12 cellular contexts compared by ENCODE assay signal in genomic region chr4:186727977-186728519, GRCh38. TPM values are rescaled to one million over a fixed set of nuclear protein-coding genes. Genes with fewer than 3 reads are reported as not detected.
DNase-seq lines count a peak whose midpoint lies in the region; ATAC-seq and TF ChIP-seq lines count a peak whose summit lies in the region.
"Had no signal": no experiment of that assay in that cellular context is flagged by ENCODE, and none has a peak within 500 bp of the region (broad histone marks: within the 10 kb centered on the region; RNA-seq: fewer than 3 reads in every experiment).

No MANE protein-coding gene starts in this region.

- H3K4me3 ChIP-seq in Loucy (ENCODE audit: low read length, poor library complexity, severe bottlenecking) (no peak overlapping the region), colonic mucosa (peak overlapping the region; percentile 76), right lobe of liver (no peak overlapping the region), suprapubic skin (no peak overlapping the region)

- TF ChIP-seq POLR2A in right lobe of liver (IDR thresholded peaks at IDR 0.05) (no peak), suprapubic skin (IDR thresholded peaks at IDR 0.05) (no peak)

- H3K9me2 ChIP-seq in Loucy (replicated peaks; ENCODE audit: low read depth, low read length), result no peaks in the 10 kb centered on the region

- in situ Hi-C loops in ACHN (cut with HindIII; ENCODE audit: low pct_ligation_motif_present, low pct_unique_long_range_greater_than_20kb, low sequenced_read_pairs), result no loop called here

- ATAC-seq in right lobe of liver, result no peak
- ATAC-seq in HG03520 (IDR thresholded peaks at IDR 0.05; ENCODE audit: unreplicated experiment), result no peak
- no peak for ATAC-seq in GM18502 (IDR thresholded peaks at IDR 0.05; ENCODE audit: poor library complexity, unreplicated experiment)
- ATAC-seq: heart right ventricle had no signal

- H2AFZ ChIP-seq in Loucy (ENCODE audit: low read length), result no peak overlapping the region

- TF ChIP-seq CTCF in Loucy (conservative IDR thresholded peaks at IDR 0.05; ENCODE audit: low read length), result peak; percentile 16; the same call in 1 of the 2 replicates
- no peak for TF ChIP-seq CTCF in colonic mucosa (IDR thresholded peaks at IDR 0.05)
- TF ChIP-seq CTCF in right lobe of liver (IDR thresholded peaks at IDR 0.05), result peak in 1 of 4 donors; percentile 15
- TF ChIP-seq CTCF in suprapubic skin (IDR thresholded peaks at IDR 0.05), result no peak

- TF ChIP-seq EP300 in suprapubic skin (IDR thresholded peaks at IDR 0.05), result no peak

- no peaks in the 10 kb centered on the region for H4K20me1 ChIP-seq in Loucy (ENCODE audit: insufficient read depth, low read length, poor library complexity, severe bottlenecking)

- no peak overlapping the region for H3K4me2 ChIP-seq in Loucy (ENCODE audit: low read depth, low read length, poor library complexity, severe bottlenecking)

- intact Hi-C loops in colonic mucosa (cut with DNase I), result loop anchor here (5.0 kb wide), 1 partner anchor 204 kb away; no protein-coding TSS in a partner anchor
- intact Hi-C loops in right lobe of liver (cut with DNase I), result no loop called here

- 73% methylated on average over 5 of the region's 6 CpGs for WGBS in right lobe of liver (ENCODE audit: insufficient coverage, low coverage, low lambda C conversion rate, missing lambda C conversion rate)
- 62% methylated on average over 6 of the region's 6 CpGs for WGBS in suprapubic skin

- H3K9ac ChIP-seq in Loucy (ENCODE audit: low read depth, low read length, poor library complexity, severe bottlenecking) (no peak overlapping the region), colonic mucosa (ENCODE audit: low read depth in 2 of 2, low read length in 2 of 2) (peak overlapping the region in 1 of 2 donors; percentile 60)

- peaks cover 2% of the 10 kb centered on the region; the same call in 1 of the 2 replicates for H3K9me3 ChIP-seq in Loucy (ENCODE audit: insufficient read depth, low read depth, low read length)
- no peaks in the 10 kb centered on the region for H3K9me3 ChIP-seq in colonic mucosa
- H3K9me3 ChIP-seq in right lobe of liver, result no peaks in the 10 kb centered on the region
- H3K9me3 ChIP-seq in suprapubic skin, result no peaks in the 10 kb centered on the region
- H3K9me3 ChIP-seq: heart right ventricle had no signal

- no peaks in the 10 kb centered on the region for H3K79me2 ChIP-seq in Loucy (ENCODE audit: insufficient read depth, low read length)

- H3F3A ChIP-seq in Loucy (ENCODE audit: low read depth), result no peaks in the 10 kb centered on the region

- peak; percentile 67 for DNase-seq in ACHN
- peak; percentile 59 for DNase-seq in colonic mucosa
- no peak for DNase-seq in right lobe of liver
- DNase-seq in NCI-H187 (lab: John Stamatoyannopoulos, UW), result no peak
- DNase-seq in suprapubic skin (ENCODE audit: low spot score in 2 of 2), result no peak
- DNase-seq: activated B cell treated with CpG ODN at 0.5 μM for 24 hours, HCEC 1CT, heart right ventricle, NCI-H82 had no signal

- H3K27ac ChIP-seq in colonic mucosa, result peak overlapping the region; percentile 92
- H3K27ac ChIP-seq in right lobe of liver, result peak overlapping the region in 2 of 3 donors; percentile 7 to 13
- no peak overlapping the region for H3K27ac ChIP-seq in suprapubic skin

- H3K4me1 ChIP-seq in Loucy (ENCODE audit: insufficient read depth, low read length, poor library complexity, severe bottlenecking) (no peaks in the 10 kb centered on the region), colonic mucosa (no peaks in the 10 kb centered on the region), right lobe of liver (peaks cover 0 to 5% (median 0%) of the 10 kb centered on the region in 4 donors), suprapubic skin (peaks cover 32% of the 10 kb centered on the region)

- H3K36me3 ChIP-seq in Loucy (ENCODE audit: insufficient read depth, low read length), result no peaks in the 10 kb centered on the region
- no peaks in the 10 kb centered on the region for H3K36me3 ChIP-seq in colonic mucosa
- no peaks in the 10 kb centered on the region for H3K36me3 ChIP-seq in right lobe of liver
- no peaks in the 10 kb centered on the region for H3K36me3 ChIP-seq in suprapubic skin
- H3K36me3 ChIP-seq: heart right ventricle had no signal

- H3K27me3 ChIP-seq in Loucy (ENCODE audit: insufficient read depth, low read length, poor library complexity, severe bottlenecking), result no peaks in the 10 kb centered on the region
- no peaks in the 10 kb centered on the region for H3K27me3 ChIP-seq in colonic mucosa
- H3K27me3 ChIP-seq in right lobe of liver, result no peaks in the 10 kb centered on the region
- H3K27me3 ChIP-seq in suprapubic skin, result peaks cover 12% of the 10 kb centered on the region

RNA-seq across cellular contexts. Expression of gene FAT1, which starts 4.4 kb away (rescaled TPM):
- total RNA-seq in colonic mucosa (100 to 1,000 TPM; 243 to 300 TPM), right lobe of liver (100 to 1,000 TPM in 2 of 6 experiments, 10 to 100 TPM in 4; 32.9 to 173 (median 69.7) TPM), suprapubic skin (100 to 1,000 TPM in 3 of 4 donors, 10 to 100 TPM in 1; 91.2 to 133 (median 105) TPM)
- total RNA-seq: activated B cell treated with CpG ODN at 0.5 μM for 24 hours had no signal

Comparison
In these comparisons a context has a peak if more than half of its experiments do, and no peak if none do; other contexts are left out.
1. DNase-seq: peak in ACHN (single experiment) and colonic mucosa (single experiment); none in right lobe of liver (0 of 3), NCI-H187 (0 of 2) and suprapubic skin (0 of 2).